Comparison of ENCODE assay signal across 1 cellular context in the genomic region with DNA sequence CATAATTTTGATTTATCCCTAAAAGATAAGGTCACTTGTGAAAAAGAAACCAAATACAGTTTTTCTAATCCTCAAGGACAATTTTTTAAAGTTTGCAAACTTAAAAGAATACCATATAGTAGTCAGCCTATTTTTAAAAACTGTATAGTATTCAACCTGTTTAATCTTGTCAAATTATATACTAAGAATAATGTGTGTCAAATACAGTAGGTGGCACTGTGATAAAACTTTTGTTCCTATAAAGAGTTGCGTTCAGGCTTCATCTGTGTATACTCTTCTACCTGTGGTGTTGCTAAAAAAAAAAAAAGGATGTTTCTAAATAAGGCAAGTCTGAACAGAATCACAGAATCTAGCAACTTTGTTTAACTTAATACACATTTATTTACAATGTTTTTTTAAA.
TF ChIP-seq lines count a peak whose summit lies in the region.

No MANE protein-coding gene starts in this region.

TF ChIP-seq in SK-N-SH treated with all-trans-retinoic acid at 6 μM for 48 hours, 23 proteins besides CTCF, POLR2A, EP300 and RAD21 (continued from another document):
- TF ChIP-seq, protein P1, sequence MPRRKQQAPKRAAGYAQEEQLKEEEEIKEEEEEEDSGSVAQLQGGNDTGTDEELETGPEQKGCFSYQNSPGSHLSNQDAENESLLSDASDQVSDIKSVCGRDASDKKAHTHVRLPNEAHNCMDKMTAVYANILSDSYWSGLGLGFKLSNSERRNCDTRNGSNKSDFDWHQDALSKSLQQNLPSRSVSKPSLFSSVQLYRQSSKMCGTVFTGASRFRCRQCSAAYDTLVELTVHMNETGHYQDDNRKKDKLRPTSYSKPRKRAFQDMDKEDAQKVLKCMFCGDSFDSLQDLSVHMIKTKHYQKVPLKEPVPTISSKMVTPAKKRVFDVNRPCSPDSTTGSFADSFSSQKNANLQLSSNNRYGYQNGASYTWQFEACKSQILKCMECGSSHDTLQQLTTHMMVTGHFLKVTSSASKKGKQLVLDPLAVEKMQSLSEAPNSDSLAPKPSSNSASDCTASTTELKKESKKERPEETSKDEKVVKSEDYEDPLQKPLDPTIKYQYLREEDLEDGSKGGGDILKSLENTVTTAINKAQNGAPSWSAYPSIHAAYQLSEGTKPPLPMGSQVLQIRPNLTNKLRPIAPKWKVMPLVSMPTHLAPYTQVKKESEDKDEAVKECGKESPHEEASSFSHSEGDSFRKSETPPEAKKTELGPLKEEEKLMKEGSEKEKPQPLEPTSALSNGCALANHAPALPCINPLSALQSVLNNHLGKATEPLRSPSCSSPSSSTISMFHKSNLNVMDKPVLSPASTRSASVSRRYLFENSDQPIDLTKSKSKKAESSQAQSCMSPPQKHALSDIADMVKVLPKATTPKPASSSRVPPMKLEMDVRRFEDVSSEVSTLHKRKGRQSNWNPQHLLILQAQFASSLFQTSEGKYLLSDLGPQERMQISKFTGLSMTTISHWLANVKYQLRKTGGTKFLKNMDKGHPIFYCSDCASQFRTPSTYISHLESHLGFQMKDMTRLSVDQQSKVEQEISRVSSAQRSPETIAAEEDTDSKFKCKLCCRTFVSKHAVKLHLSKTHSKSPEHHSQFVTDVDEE (CRISPR knock-in tag; IDR thresholded peaks at IDR 0.05): no peak
- no peak for TF ChIP-seq ZNF8 (CRISPR knock-in tag; IDR thresholded peaks at IDR 0.05)
- no peak for TF ChIP-seq BACH2 (CRISPR knock-in tag; IDR thresholded peaks at IDR 0.05; ENCODE audit: borderline replicate concordance)
- TF ChIP-seq, protein P2, sequence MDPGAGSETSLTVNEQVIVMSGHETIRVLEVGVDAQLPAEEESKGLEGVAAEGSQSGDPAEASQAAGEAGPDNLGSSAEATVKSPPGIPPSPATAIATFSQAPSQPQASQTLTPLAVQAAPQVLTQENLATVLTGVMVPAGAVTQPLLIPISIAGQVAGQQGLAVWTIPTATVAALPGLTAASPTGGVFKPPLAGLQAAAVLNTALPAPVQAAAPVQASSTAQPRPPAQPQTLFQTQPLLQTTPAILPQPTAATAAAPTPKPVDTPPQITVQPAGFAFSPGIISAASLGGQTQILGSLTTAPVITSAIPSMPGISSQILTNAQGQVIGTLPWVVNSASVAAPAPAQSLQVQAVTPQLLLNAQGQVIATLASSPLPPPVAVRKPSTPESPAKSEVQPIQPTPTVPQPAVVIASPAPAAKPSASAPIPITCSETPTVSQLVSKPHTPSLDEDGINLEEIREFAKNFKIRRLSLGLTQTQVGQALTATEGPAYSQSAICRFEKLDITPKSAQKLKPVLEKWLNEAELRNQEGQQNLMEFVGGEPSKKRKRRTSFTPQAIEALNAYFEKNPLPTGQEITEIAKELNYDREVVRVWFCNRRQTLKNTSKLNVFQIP (CRISPR knock-in tag; IDR thresholded peaks at IDR 0.05; ENCODE audit: borderline replicate concordance, low read depth): no peak
- no peak for TF ChIP-seq RARB (CRISPR knock-in tag; IDR thresholded peaks at IDR 0.05)
- no peak for TF ChIP-seq ZNF565 (CRISPR knock-in tag; conservative IDR thresholded peaks at IDR 0.05; ENCODE audit: low read depth)
